ENCODE assay signal across 8 cellular contexts in the genomic region with DNA sequence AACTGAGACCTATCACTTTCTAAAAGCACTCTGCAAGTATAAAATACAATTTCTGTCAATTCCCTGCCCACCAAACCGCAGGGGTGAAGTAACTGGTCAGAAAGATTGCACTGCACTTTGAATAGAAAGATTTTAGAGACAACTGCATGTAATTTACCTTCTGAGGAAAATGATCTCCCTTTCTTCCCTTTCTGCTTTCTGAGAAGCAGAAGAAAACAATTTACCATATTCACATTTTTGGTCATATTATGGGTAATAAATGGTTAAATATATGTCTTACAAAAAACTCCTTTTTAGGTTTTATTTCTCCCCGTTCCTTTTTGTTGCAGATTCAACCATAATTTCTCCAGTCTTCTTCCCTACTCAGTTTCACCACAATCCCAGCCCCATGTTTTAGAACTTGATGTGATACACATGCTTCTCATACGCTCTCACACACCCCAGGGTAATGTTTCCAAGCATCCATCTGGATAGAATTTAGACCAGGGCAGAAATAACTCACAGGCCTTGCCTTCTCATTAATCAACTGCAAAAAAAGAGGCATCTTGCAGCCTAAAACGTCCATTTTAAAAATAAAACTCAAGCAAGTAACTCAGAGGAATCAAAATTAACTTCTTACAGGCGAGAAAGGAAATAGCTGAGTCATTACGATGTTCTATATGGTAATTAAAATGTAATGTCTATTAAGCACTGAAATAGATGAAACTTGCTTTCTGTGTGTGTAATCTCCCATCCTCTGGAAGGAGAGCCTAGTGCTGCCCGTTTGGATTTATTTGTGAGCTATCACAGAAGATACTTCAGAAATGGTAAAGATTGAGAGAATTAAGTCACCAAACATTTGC.
DNase-seq lines count a peak whose midpoint lies in the region; ATAC-seq and TF ChIP-seq lines count a peak whose summit lies in the region.

No MANE protein-coding gene starts in this region.

- peak overlapping the region; percentile 63 for H3K9ac ChIP-seq in SK-N-SH

- WGBS in SK-N-SH (ENCODE audit: low lambda C conversion rate) = 19% methylated on average over 7 of the region's 7 CpGs

- H2AFZ ChIP-seq in SK-N-SH (ENCODE audit: low read depth) = peak overlapping the region; percentile 80

- H3K9me3 Mint-ChIP-seq in activated CD8-positive, alpha-beta T cell treated with anti-CD3 and anti-CD28 coated beads for 36 hours = no peaks in the 10 kb centered on the region

- TF ChIP-seq RAD21 in SK-N-SH (IDR thresholded peaks at IDR 0.05; ENCODE audit: low read length) = no peak; the same call in 1 of the 2 replicates

- peaks cover 10% of the 10 kb centered on the region for H3K4me1 Mint-ChIP-seq in activated CD8-positive, alpha-beta T cell treated with anti-CD3 and anti-CD28 coated beads for 36 hours (ENCODE audit: low read depth)

- no peaks in the 10 kb centered on the region for H3K27me3 Mint-ChIP-seq in activated CD8-positive, alpha-beta T cell treated with anti-CD3 and anti-CD28 coated beads for 36 hours

- no peak for TF ChIP-seq CTCF in SK-N-SH (IDR thresholded peaks at IDR 0.05)
- TF ChIP-seq CTCF in fibroblast of the aortic adventitia (IDR thresholded peaks at IDR 0.05; ENCODE audit: insufficient read depth, low read length) = no peak
- TF ChIP-seq CTCF in activated CD8-positive, alpha-beta T cell treated with anti-CD3 and anti-CD28 coated beads for 36 hours (IDR thresholded peaks at IDR 0.05) = no peak

- H4K20me1 ChIP-seq in SK-N-SH (ENCODE audit: insufficient read depth) = no peaks in the 10 kb centered on the region

- H3F3A ChIP-seq in SK-N-SH (replicated peaks; ENCODE audit: insufficient read depth) = peaks cover 27% of the 10 kb centered on the region

- no peak overlapping the region for H3K4me3 Mint-ChIP-seq in activated CD8-positive, alpha-beta T cell treated with anti-CD3 and anti-CD28 coated beads for 36 hours

- H3K9me3 ChIP-seq in SK-N-SH = no peaks in the 10 kb centered on the region

- peak; percentile 66 to 78; a peak in 3 of 4 replicates for TF ChIP-seq EP300 in SK-N-SH (IDR thresholded peaks at IDR 0.05; ENCODE audit: borderline replicate concordance in 1 of 2, low read depth in 1 of 2, low read length in 1 of 2)

- CTCF ChIA-PET in SK-N-SH (lab: Yijun Ruan, JAX) = interaction anchor here (0.8 to 1.2 kb wide), 3 partner anchors 14 to 286 kb away, joined by 3 to 5 read pairs (median 4); no protein-coding TSS in a partner anchor
- CTCF ChIA-PET in activated CD8-positive, alpha-beta T cell treated with anti-CD3 and anti-CD28 coated beads for 36 hours (lab: Charles Lee) = no interaction called here

- peaks cover 3% of the 10 kb centered on the region for H3K36me3 Mint-ChIP-seq in activated CD8-positive, alpha-beta T cell treated with anti-CD3 and anti-CD28 coated beads for 36 hours (ENCODE audit: low read depth)

- POLR2A ChIA-PET in SK-N-SH (lab: Yijun Ruan, JAX) = no interaction called here
- POLR2A ChIA-PET in activated CD8-positive, alpha-beta T cell treated with anti-CD3 and anti-CD28 coated beads for 36 hours (lab: Charles Lee) = no interaction called here

- H3K79me2 ChIP-seq in SK-N-SH (ENCODE audit: insufficient read depth) = no peaks in the 10 kb centered on the region

- no peak overlapping the region for H3K27ac Mint-ChIP-seq in activated CD8-positive, alpha-beta T cell treated with anti-CD3 and anti-CD28 coated beads for 36 hours

- ATAC-seq in sciatic nerve (peak; percentile 94), GM18907 (IDR thresholded peaks at IDR 0.05; ENCODE audit: unreplicated experiment) (no peak)
- no peak for ATAC-seq in activated CD8-positive, alpha-beta T cell treated with anti-CD3 and anti-CD28 coated beads for 36 hours

- peak overlapping the region; percentile 94 for H3K27ac ChIP-seq in SK-N-SH (ENCODE audit: low read depth in 2 of 2, low read length in 1 of 2)

- no peaks in the 10 kb centered on the region for H3K36me3 ChIP-seq in SK-N-SH (replicated peaks in 1 of 2; ENCODE audit: control insufficient read depth in 1 of 2, insufficient read depth in 2 of 2, low read length in 1 of 2)

- no peak overlapping the region for H3K4me3 ChIP-seq in SK-N-SH (ENCODE audit: low read depth in 2 of 2, low read length in 1 of 2)
- H3K4me3 ChIP-seq in fibroblast of the aortic adventitia (ENCODE audit: low read depth, low read length) = no peak overlapping the region

- no peaks in the 10 kb centered on the region for H3K9me2 ChIP-seq in SK-N-SH

- DNase-seq in EH (ENCODE audit: low read depth) = peak; percentile 88
- DNase-seq in SK-N-SH = peak; percentile 65
- DNase-seq in fibroblast of the aortic adventitia (ENCODE audit: low read depth) = peak; percentile 92
- no peak for DNase-seq in sciatic nerve (ENCODE audit: low spot score)
- DNase-seq in activated CD8-positive, alpha-beta T cell treated with anti-CD3 and anti-CD28 coated beads for 36 hours = no peak
- DNase-seq in anterior cingulate cortex (lab: John Stamatoyannopoulos, UW) = no peak
- DNase-seq in amygdala (lab: John Stamatoyannopoulos, UW) = no peak

- H3K4me1 ChIP-seq in SK-N-SH (ENCODE audit: control insufficient read depth in 1 of 2, insufficient read depth in 2 of 2, low read depth in 1 of 2, low read length in 1 of 2) = peaks cover 11 to 28% of the 10 kb centered on the region in 2 experiments

- no peaks in the 10 kb centered on the region for H3K27me3 ChIP-seq in SK-N-SH (ENCODE audit: insufficient read depth)

- intact Hi-C loops in sciatic nerve (cut with DNase I) = no loop called here
- intact Hi-C loops in activated CD8-positive, alpha-beta T cell treated with anti-CD3 and anti-CD28 coated beads for 36 hours (cut with micrococcal nuclease) = no loop called here

- peak overlapping the region; percentile 50; the same call in 1 of the 2 replicates for H3K4me2 ChIP-seq in SK-N-SH

TF ChIP-seq in SK-N-SH, 30 proteins besides CTCF, POLR2A, EP300 and RAD21 (continues in another document):
- TF ChIP-seq MAX (IDR thresholded peaks at IDR 0.05; ENCODE audit: low read depth) = peak; percentile 83
- peak; percentile 90 for TF ChIP-seq TCF12 (IDR thresholded peaks at IDR 0.05)
- peak; percentile 65; the same call in 1 of the 2 replicates for TF ChIP-seq MXI1 (IDR thresholded peaks at IDR 0.05; ENCODE audit: low read depth, low read length)
- no peak for TF ChIP-seq SIN3A (IDR thresholded peaks at IDR 0.05; ENCODE audit: borderline replicate concordance, low read depth, low read length)
- TF ChIP-seq, protein P1, sequence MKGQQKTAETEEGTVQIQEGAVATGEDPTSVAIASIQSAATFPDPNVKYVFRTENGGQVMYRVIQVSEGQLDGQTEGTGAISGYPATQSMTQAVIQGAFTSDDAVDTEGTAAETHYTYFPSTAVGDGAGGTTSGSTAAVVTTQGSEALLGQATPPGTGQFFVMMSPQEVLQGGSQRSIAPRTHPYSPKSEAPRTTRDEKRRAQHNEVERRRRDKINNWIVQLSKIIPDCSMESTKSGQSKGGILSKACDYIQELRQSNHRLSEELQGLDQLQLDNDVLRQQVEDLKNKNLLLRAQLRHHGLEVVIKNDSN (IDR thresholded peaks at IDR 0.05; ENCODE audit: borderline replicate concordance, low read depth) = no peak
- TF ChIP-seq YY1 (IDR thresholded peaks at IDR 0.05; ENCODE audit: low read depth) = peak; percentile 22; the same call in 1 of the 2 replicates
- peak; percentile 40; the same call in 1 of the 2 replicates for TF ChIP-seq TEAD4 (IDR thresholded peaks at IDR 0.05; ENCODE audit: borderline replicate concordance, insufficient read depth)
- TF ChIP-seq CHD2 (IDR thresholded peaks at IDR 0.05; ENCODE audit: low read length, partially characterized antibody) = peak; percentile 54
- TF ChIP-seq NFIC (IDR thresholded peaks at IDR 0.05; ENCODE audit: borderline replicate concordance) = peak; percentile 42; the same call in 1 of the 2 replicates
- TF ChIP-seq FOXM1 (IDR thresholded peaks at IDR 0.05; ENCODE audit: low read depth) = no peak; the same call in 1 of the 2 replicates
- TF ChIP-seq FOXJ3 (CRISPR knock-in tag; IDR thresholded peaks at IDR 0.05) = no peak
- peak; percentile 49; the same call in 1 of the 2 replicates for TF ChIP-seq RCOR1 (IDR thresholded peaks at IDR 0.05; ENCODE audit: low read length)
- no peak for TF ChIP-seq GABPA (IDR thresholded peaks at IDR 0.05; ENCODE audit: low read depth)
- TF ChIP-seq, protein P2, sequence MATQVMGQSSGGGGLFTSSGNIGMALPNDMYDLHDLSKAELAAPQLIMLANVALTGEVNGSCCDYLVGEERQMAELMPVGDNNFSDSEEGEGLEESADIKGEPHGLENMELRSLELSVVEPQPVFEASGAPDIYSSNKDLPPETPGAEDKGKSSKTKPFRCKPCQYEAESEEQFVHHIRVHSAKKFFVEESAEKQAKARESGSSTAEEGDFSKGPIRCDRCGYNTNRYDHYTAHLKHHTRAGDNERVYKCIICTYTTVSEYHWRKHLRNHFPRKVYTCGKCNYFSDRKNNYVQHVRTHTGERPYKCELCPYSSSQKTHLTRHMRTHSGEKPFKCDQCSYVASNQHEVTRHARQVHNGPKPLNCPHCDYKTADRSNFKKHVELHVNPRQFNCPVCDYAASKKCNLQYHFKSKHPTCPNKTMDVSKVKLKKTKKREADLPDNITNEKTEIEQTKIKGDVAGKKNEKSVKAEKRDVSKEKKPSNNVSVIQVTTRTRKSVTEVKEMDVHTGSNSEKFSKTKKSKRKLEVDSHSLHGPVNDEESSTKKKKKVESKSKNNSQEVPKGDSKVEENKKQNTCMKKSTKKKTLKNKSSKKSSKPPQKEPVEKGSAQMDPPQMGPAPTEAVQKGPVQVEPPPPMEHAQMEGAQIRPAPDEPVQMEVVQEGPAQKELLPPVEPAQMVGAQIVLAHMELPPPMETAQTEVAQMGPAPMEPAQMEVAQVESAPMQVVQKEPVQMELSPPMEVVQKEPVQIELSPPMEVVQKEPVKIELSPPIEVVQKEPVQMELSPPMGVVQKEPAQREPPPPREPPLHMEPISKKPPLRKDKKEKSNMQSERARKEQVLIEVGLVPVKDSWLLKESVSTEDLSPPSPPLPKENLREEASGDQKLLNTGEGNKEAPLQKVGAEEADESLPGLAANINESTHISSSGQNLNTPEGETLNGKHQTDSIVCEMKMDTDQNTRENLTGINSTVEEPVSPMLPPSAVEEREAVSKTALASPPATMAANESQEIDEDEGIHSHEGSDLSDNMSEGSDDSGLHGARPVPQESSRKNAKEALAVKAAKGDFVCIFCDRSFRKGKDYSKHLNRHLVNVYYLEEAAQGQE (IDR thresholded peaks at IDR 0.05; ENCODE audit: low read depth, low read length) = no peak
- peak; percentile 68 for TF ChIP-seq POLR2AphosphoS5 (IDR thresholded peaks at IDR 0.05; ENCODE audit: low read depth, low read length)
- no peak for TF ChIP-seq EZH2phosphoT487 (IDR thresholded peaks at IDR 0.05; ENCODE audit: borderline replicate concordance, low read depth)
- TF ChIP-seq SMC3 (IDR thresholded peaks at IDR 0.05; ENCODE audit: low read depth, low read length) = no peak
- TF ChIP-seq RXRA (IDR thresholded peaks at IDR 0.05; ENCODE audit: borderline replicate concordance, low read depth) = no peak

Comparison
In these comparisons a context has a peak if more than half of its experiments do, and no peak if none do; other contexts are left out.
1. DNase-seq: peak in EH (single experiment), SK-N-SH (single experiment) and fibroblast of the aortic adventitia (single experiment); none in sciatic nerve (single experiment), activated CD8-positive, alpha-beta T cell treated with anti-CD3 and anti-CD28 coated beads for 36 hours (single experiment), anterior cingulate cortex (0 of 58) and amygdala (0 of 56).